Comparison of ENCODE assay signal across 1 cellular context in the genomic region with DNA sequence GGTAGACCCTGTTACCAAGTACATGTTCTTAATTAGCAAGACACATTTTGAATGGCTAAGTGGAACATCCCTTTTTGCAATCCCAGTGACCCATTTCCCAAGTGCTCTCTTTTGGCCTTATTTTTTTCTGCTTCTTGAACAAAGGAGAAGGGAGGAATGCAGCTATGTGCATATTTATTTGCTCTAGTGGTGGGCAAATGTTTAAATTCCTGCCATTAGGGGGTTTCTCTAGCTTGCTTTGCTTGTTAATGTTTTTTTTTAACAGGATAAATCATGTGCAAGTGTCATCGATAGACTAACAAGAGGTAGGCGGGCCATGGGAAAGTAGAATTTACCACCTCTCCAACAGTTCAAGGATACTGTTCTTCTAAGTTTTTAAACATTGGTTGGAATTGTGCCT.
TF ChIP-seq lines count a peak whose summit lies in the region.

No MANE protein-coding gene starts in this region.

TF ChIP-seq in GM23338, 12 proteins besides CTCF, POLR2A, EP300 and RAD21:
- TF ChIP-seq ZNF462 (CRISPR knock-in tag; IDR thresholded peaks at IDR 0.05): no peak
- TF ChIP-seq, protein P1, sequence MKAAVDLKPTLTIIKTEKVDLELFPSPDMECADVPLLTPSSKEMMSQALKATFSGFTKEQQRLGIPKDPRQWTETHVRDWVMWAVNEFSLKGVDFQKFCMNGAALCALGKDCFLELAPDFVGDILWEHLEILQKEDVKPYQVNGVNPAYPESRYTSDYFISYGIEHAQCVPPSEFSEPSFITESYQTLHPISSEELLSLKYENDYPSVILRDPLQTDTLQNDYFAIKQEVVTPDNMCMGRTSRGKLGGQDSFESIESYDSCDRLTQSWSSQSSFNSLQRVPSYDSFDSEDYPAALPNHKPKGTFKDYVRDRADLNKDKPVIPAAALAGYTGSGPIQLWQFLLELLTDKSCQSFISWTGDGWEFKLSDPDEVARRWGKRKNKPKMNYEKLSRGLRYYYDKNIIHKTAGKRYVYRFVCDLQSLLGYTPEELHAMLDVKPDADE (IDR thresholded peaks at IDR 0.05): no peak
- TF ChIP-seq ZNF331 (CRISPR knock-in tag; IDR thresholded peaks at IDR 0.05; ENCODE audit: low read depth): no peak
- TF ChIP-seq ZNF114 (CRISPR knock-in tag; IDR thresholded peaks at IDR 0.05): no peak
- no peak for TF ChIP-seq STAT1 (IDR thresholded peaks at IDR 0.05; ENCODE audit: unreplicated experiment)
- TF ChIP-seq EZH2phosphoT487 (IDR thresholded peaks at IDR 0.05; ENCODE audit: unreplicated experiment): no peak
- TF ChIP-seq NANOG (IDR thresholded peaks at IDR 0.05; ENCODE audit: borderline replicate concordance): no peak
- TF ChIP-seq POLR2AphosphoS5 (IDR thresholded peaks at IDR 0.05; ENCODE audit: low read depth): no peak
- no peak for TF ChIP-seq REST (IDR thresholded peaks at IDR 0.05; ENCODE audit: unreplicated experiment)
- TF ChIP-seq EZH2 (IDR thresholded peaks at IDR 0.05; ENCODE audit: low read depth, unreplicated experiment): no peak
